In the genomic region with DNA sequence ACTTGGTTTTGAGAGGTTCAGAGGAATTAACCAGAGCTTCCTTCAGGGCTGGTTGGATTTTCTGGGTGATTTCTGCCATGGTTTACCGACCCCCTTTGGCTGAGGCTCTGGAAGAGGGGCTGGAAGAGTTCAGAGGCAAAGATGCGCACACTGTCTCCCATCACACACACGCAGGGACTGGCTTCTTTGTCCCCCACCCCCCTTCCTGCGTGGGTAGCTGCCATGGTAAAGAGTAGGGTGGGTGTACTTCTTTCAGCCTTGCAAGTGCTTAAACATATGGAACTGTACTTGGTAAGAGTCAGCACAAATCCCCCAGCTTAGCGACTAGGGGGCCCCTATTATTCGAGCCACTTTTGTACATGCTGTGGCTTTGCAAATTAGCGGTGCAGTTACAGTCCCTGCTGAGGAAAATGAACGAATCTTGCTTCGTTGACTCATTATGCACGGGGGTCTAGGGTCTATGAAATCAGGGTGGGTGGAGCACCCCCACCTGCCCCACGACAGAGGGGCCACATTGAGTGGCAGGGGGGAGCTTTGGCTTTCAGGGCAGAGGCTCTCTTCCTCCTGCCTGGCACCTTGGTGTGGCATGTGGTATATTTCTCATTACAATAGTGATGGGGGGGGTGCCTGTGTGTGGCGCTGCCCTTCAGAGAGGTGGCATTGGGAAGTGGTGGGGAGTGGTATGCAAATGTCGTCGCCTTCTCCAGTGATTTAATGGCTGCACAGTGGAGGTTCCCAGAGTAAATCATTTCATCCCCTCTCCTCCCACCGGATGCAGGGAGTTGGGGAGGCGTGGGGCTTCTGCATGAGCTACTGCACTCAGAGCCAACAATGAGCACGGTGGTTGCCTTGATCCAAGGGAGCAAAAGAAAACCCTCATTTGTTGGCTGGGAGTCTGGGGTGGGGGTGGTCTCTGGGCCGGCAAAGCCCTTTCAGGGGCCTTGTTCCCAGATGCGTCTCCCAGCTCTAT, we compare ENCODE assay signal across 1 cellular context.
TF ChIP-seq lines count a peak whose summit lies in the region.

No MANE protein-coding gene starts in this region.

TF ChIP-seq in HCT116, 20 proteins besides CTCF, POLR2A, EP300 and RAD21:
- no peak for TF ChIP-seq MAX (IDR thresholded peaks at IDR 0.05)
